ENCODE assay signal across 8 cellular contexts in the genomic region with DNA sequence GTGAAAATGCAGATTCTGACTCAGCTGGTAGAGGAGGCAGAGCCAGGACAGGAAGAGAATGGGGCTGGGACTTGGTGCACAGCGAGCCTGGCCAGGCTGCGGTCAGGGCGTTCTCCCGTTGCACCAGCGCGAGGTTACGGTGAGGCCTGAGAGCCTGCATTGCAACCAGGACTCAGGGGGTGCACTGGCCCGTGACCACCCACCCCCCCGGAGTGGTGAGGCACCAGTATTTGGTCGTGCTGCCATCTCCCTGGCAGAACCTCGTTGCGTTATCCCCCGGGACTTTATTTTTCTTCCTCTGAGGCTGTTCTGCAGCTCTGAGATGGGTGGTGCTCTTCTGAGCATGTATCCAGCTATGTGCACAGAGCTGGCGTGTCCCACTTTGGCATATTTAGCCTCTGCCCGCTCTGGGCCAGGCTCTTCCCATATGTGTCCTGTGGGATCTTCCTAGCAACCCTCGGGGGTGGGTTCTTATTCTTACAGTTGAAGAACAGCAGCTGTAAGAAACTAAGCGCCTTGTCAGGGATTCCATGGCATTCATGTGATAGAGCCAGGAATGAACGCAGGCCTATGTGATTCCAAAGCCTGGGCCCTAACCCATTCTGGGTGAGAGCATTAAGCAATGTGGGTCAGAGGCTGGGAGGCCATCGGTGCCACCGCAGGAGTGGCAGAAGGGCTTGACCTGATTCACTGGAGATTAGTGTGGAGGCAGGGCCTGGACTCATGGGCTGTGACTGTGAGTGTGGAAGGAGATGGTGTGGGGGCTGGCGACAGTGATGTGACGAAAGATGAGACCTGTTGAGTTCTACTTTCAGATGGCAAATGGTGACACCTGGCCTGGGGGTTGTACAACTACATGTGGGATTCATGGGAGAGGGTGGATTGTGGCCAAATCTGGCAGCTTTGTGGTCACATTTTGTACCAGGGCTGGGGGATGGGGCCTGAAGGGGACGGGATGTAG. TPM values are rescaled to one million over a fixed set of nuclear protein-coding genes. Genes with fewer than 3 reads are reported as not detected.
DNase-seq lines count a peak whose midpoint lies in the region; ATAC-seq lines count a peak whose summit lies in the region.

No MANE protein-coding gene starts in this region.

- peaks cover 11% of the 10 kb centered on the region for H3K36me3 Mint-ChIP-seq in activated CD4-positive, alpha-beta T cell treated with anti-CD3 and anti-CD28 coated beads, Interleukin-2, amount 10 ng/mL, durations not matched to agents 24 days and 14 days (ENCODE audit: low read depth)
- peaks cover 47% of the 10 kb centered on the region for H3K36me3 Mint-ChIP-seq in effector memory CD8-positive, alpha-beta T cell (ENCODE audit: insufficient read depth)
- H3K36me3 Mint-ChIP-seq in stimulated activated effector memory CD8-positive, alpha-beta T cell treated with anti-CD3 and anti-CD28 coated beads, Interleukin-12 subunit alpha, Interleukin-12 subunit beta, amount 100 ng/mL, for 72 hours, result peaks cover 18% of the 10 kb centered on the region

- intact Hi-C loops in activated CD4-positive, alpha-beta T cell treated with anti-CD3 and anti-CD28 coated beads, Interleukin-2, amount 10 ng/mL, durations not matched to agents 24 days and 14 days (cut with micrococcal nuclease), result no loop called here

- H3K27me3 Mint-ChIP-seq in activated CD4-positive, alpha-beta T cell treated with anti-CD3 and anti-CD28 coated beads, Interleukin-2, amount 10 ng/mL, durations not matched to agents 24 days and 14 days, result peaks cover 12% of the 10 kb centered on the region
- no peaks in the 10 kb centered on the region for H3K27me3 Mint-ChIP-seq in effector memory CD8-positive, alpha-beta T cell

- H3K9me3 Mint-ChIP-seq in activated CD4-positive, alpha-beta T cell treated with anti-CD3 and anti-CD28 coated beads, Interleukin-2, amount 10 ng/mL, durations not matched to agents 24 days and 14 days, result no peaks in the 10 kb centered on the region
- H3K9me3 Mint-ChIP-seq in effector memory CD8-positive, alpha-beta T cell, result no peaks in the 10 kb centered on the region
- H3K9me3 Mint-ChIP-seq in stimulated activated effector memory CD8-positive, alpha-beta T cell treated with anti-CD3 and anti-CD28 coated beads, Interleukin-12 subunit alpha, Interleukin-12 subunit beta, amount 100 ng/mL, for 72 hours, result no peaks in the 10 kb centered on the region

- DNase-seq in activated CD4-positive, alpha-beta T cell treated with anti-CD3 and anti-CD28 coated beads, Interleukin-2, amount 10 ng/mL, durations not matched to agents 24 days and 14 days, result no peak
- no peak for DNase-seq in activated CD4-positive, alpha-beta T cell treated with anti-CD3 and anti-CD28 coated beads, Interleukin-2, amount 50 U/mL, for 1 hour
- DNase-seq in effector memory CD8-positive, alpha-beta T cell, result no peak
- DNase-seq in stimulated activated effector memory CD8-positive, alpha-beta T cell treated with anti-CD3 and anti-CD28 coated beads, Interleukin-12 subunit alpha, Interleukin-12 subunit beta, amount 100 ng/mL, for 72 hours (ENCODE audit: low spot score in 2 of 2), result no peak
- DNase-seq in T-helper 2 cell (no peak), hepatic stellate cell (ENCODE audit: low spot score) (no peak)

- H3K27ac Mint-ChIP-seq in activated CD4-positive, alpha-beta T cell treated with anti-CD3 and anti-CD28 coated beads, Interleukin-2, amount 10 ng/mL, durations not matched to agents 24 days and 14 days, result peak overlapping the region; percentile 59
- peak overlapping the region; percentile 84 to 85 for H3K27ac Mint-ChIP-seq in effector memory CD8-positive, alpha-beta T cell
- peak overlapping the region; percentile 86 for H3K27ac Mint-ChIP-seq in stimulated activated effector memory CD8-positive, alpha-beta T cell treated with anti-CD3 and anti-CD28 coated beads, Interleukin-12 subunit alpha, Interleukin-12 subunit beta, amount 100 ng/mL, for 72 hours

- ATAC-seq in HG03442 (IDR thresholded peaks at IDR 0.05; ENCODE audit: unreplicated experiment) (peak; percentile 34), HG02642 (IDR thresholded peaks at IDR 0.05; ENCODE audit: poor library complexity, unreplicated experiment) (no peak)
- no peak for ATAC-seq in effector memory CD8-positive, alpha-beta T cell (replicated peaks)
- no peak for ATAC-seq in stimulated activated effector memory CD8-positive, alpha-beta T cell treated with anti-CD3 and anti-CD28 coated beads, Interleukin-12 subunit alpha, Interleukin-12 subunit beta, amount 100 ng/mL, for 72 hours

- H3K4me1 Mint-ChIP-seq in activated CD4-positive, alpha-beta T cell treated with anti-CD3 and anti-CD28 coated beads, Interleukin-2, amount 10 ng/mL, durations not matched to agents 24 days and 14 days, result peaks cover 44% of the 10 kb centered on the region
- peaks cover 56 to 58% of the 10 kb centered on the region in 2 donors for H3K4me1 Mint-ChIP-seq in effector memory CD8-positive, alpha-beta T cell (ENCODE audit: low read depth in 2 of 2)
- H3K4me1 Mint-ChIP-seq in stimulated activated effector memory CD8-positive, alpha-beta T cell treated with anti-CD3 and anti-CD28 coated beads, Interleukin-12 subunit alpha, Interleukin-12 subunit beta, amount 100 ng/mL, for 72 hours, result peaks cover 68% of the 10 kb centered on the region

- no peak overlapping the region for H3K4me3 Mint-ChIP-seq in activated CD4-positive, alpha-beta T cell treated with anti-CD3 and anti-CD28 coated beads, Interleukin-2, amount 10 ng/mL, durations not matched to agents 24 days and 14 days
- peak overlapping the region; percentile 88 to 91 for H3K4me3 Mint-ChIP-seq in effector memory CD8-positive, alpha-beta T cell
- H3K4me3 Mint-ChIP-seq in stimulated activated effector memory CD8-positive, alpha-beta T cell treated with anti-CD3 and anti-CD28 coated beads, Interleukin-12 subunit alpha, Interleukin-12 subunit beta, amount 100 ng/mL, for 72 hours, result peak overlapping the region; percentile 92

RNA-seq across cellular contexts. Expression of gene TADA2B, which starts 3.1 kb away (rescaled TPM):
- total RNA-seq in activated CD4-positive, alpha-beta T cell treated with anti-CD3 and anti-CD28 coated beads, Interleukin-2, amount 10 ng/mL, durations not matched to agents 24 days and 14 days, result 12.9 and 13.3 TPM in 2 replicates

RNA-seq across cellular contexts. Expression of gene GRPEL1, which starts 21.6 kb away (rescaled TPM):
- 100 and 106 TPM in 2 replicates for total RNA-seq in activated CD4-positive, alpha-beta T cell treated with anti-CD3 and anti-CD28 coated beads, Interleukin-2, amount 10 ng/mL, durations not matched to agents 24 days and 14 days
